In the genomic region with DNA sequence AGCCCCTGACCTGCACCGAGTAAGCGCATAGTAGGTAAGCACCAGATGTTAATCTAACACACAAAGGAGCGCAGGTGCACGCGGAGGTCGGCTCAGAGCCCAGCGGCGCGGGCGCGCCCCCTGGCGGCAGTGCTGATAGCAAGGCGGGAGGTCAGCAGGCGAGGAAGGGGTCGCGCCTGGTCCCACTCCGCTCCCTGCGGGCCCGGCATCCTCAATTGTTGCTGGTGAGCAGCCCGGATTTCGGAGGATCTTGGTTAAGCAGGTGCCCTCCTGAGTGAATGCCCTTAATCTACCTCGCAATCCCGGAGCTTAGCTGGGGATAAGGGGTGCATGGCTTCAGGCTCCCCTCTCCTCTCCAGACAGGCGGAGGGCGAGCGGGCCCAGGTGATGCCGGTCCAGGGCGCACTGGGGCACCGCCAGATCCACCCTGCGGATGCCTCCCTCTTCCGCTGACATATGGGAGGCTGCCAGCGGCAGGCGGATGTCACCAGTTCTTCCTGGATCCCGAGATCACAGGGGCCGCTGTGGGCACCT, we compare ENCODE assay signal across 10 cellular contexts. TPM values are rescaled to one million over a fixed set of nuclear protein-coding genes. Genes with fewer than 3 reads are reported as not detected.
A peak's percentile ranks its signal among the peaks of the same experiment; 100 is the strongest.
DNase-seq lines count a peak whose midpoint lies in the region; ATAC-seq, FAIRE-seq and TF ChIP-seq lines count a peak whose summit lies in the region.
"Had no signal": no experiment of that assay in that cellular context is flagged by ENCODE, and none has a peak within 500 bp of the region (broad histone marks: within the 10 kb centered on the region; RNA-seq: fewer than 3 reads in every experiment).

No MANE protein-coding gene starts in this region.

- no peak overlapping the region for H3K4me2 ChIP-seq in Loucy (ENCODE audit: low read depth, low read length, poor library complexity, severe bottlenecking)

- H3K27me3 Mint-ChIP-seq in mesothelial cell of epicardium (ENCODE audit: low read depth), result peaks cover 44% of the 10 kb centered on the region

- no peaks in the 10 kb centered on the region for H3F3A ChIP-seq in Loucy (ENCODE audit: low read depth)

- H3K9me3 ChIP-seq in Loucy (ENCODE audit: insufficient read depth, low read depth, low read length), result no peaks in the 10 kb centered on the region

- H3K9ac ChIP-seq in Loucy (ENCODE audit: low read depth, low read length, poor library complexity, severe bottlenecking), result no peak overlapping the region

- peaks cover 31% of the 10 kb centered on the region for H3K4me1 Mint-ChIP-seq in mesothelial cell of epicardium

- no peaks in the 10 kb centered on the region for H3K36me3 ChIP-seq in Loucy (ENCODE audit: insufficient read depth, low read length)

- H4K20me1 ChIP-seq in Loucy (ENCODE audit: insufficient read depth, low read length, poor library complexity, severe bottlenecking), result no peaks in the 10 kb centered on the region

- no peaks in the 10 kb centered on the region for H3K36me3 Mint-ChIP-seq in mesothelial cell of epicardium
- H3K36me3 Mint-ChIP-seq: activated naive CD4-positive, alpha-beta T cell treated with anti-CD3 and anti-CD28 coated beads, Interleukin-2, amount 50 U/mL, for 24 hours had no signal

- TF ChIP-seq CTCF in D721Med (IDR thresholded peaks at IDR 0.05; ENCODE audit: insufficient read depth, missing control alignments) (peak; percentile 32), Loucy (conservative IDR thresholded peaks at IDR 0.05; ENCODE audit: low read length) (peak; percentile 40), mesothelial cell of epicardium (IDR thresholded peaks at IDR 0.05; ENCODE audit: unreplicated experiment) (peak; percentile 66)

- H3K79me2 ChIP-seq in Loucy (ENCODE audit: insufficient read depth, low read length), result no peaks in the 10 kb centered on the region

- no peak overlapping the region for H3K27ac Mint-ChIP-seq in mesothelial cell of epicardium
- H3K27ac Mint-ChIP-seq: activated naive CD4-positive, alpha-beta T cell treated with anti-CD3 and anti-CD28 coated beads, Interleukin-2, amount 50 U/mL, for 24 hours had no signal

- H3K4me1 ChIP-seq in Loucy (ENCODE audit: insufficient read depth, low read length, poor library complexity, severe bottlenecking), result no peaks in the 10 kb centered on the region

- no peak overlapping the region for H3K4me3 ChIP-seq in Loucy (ENCODE audit: low read length, poor library complexity, severe bottlenecking)

- no peaks in the 10 kb centered on the region for H3K9me3 Mint-ChIP-seq in mesothelial cell of epicardium
- H3K9me3 Mint-ChIP-seq: activated naive CD4-positive, alpha-beta T cell treated with anti-CD3 and anti-CD28 coated beads, Interleukin-2, amount 50 U/mL, for 24 hours had no signal

- no peak overlapping the region for H2AFZ ChIP-seq in Loucy (ENCODE audit: low read length)

- DNase-seq in D721Med (ENCODE audit: insufficient read length, low spot score) (no peak), mesothelial cell of epicardium (ENCODE audit: low spot score in 2 of 2, unreplicated experiment in 2 of 2) (no peak), NCI-H1930 (lab: John Stamatoyannopoulos, UW) (no peak), DMS79 (lab: John Stamatoyannopoulos, UW) (no peak)
- peak; percentile 31 for DNase-seq in activated naive CD4-positive, alpha-beta T cell treated with anti-CD3 and anti-CD28 coated beads, Interleukin-2, amount 50 U/mL, for 16 hours

- H3K27me3 ChIP-seq in Loucy (ENCODE audit: insufficient read depth, low read length, poor library complexity, severe bottlenecking), result no peaks in the 10 kb centered on the region

- FAIRE-seq in D721Med (lab: Jason Lieb, UNC), result no peak
- FAIRE-seq: H54 had no signal

- no peak overlapping the region for H3K4me3 Mint-ChIP-seq in mesothelial cell of epicardium
- H3K4me3 Mint-ChIP-seq: activated naive CD4-positive, alpha-beta T cell treated with anti-CD3 and anti-CD28 coated beads, Interleukin-2, amount 50 U/mL, for 24 hours had no signal

- no peaks in the 10 kb centered on the region for H3K9me2 ChIP-seq in Loucy (replicated peaks; ENCODE audit: low read depth, low read length)

- ATAC-seq in HG02970 (IDR thresholded peaks at IDR 0.05; ENCODE audit: low FRiP score, unreplicated experiment) (no peak), GM21576 (IDR thresholded peaks at IDR 0.05; ENCODE audit: unreplicated experiment) (no peak)

RNA-seq across cellular contexts. Expression of a gene that starts 4.0 kb away (rescaled TPM):
- total RNA-seq in mesothelial cell of epicardium, result 64.2 to 66.4 TPM (median 65.7 TPM) in 3 replicates

RNA-seq across cellular contexts. Expression of a gene that starts 28.9 kb away (rescaled TPM):
- 1.2 to 2.0 TPM (median 1.6 TPM) in 3 replicates for total RNA-seq in mesothelial cell of epicardium
